Comparison of ENCODE assay signal across 1 cellular context in genomic region chr12:6058481-6059161, GRCh38.
TF ChIP-seq lines count a peak whose summit lies in the region.

No MANE protein-coding gene starts in this region.

TF ChIP-seq in HepG2, 621 proteins besides CTCF, POLR2A, EP300 and RAD21 (continued from another document and continues in another):
- TF ChIP-seq, protein P1, sequence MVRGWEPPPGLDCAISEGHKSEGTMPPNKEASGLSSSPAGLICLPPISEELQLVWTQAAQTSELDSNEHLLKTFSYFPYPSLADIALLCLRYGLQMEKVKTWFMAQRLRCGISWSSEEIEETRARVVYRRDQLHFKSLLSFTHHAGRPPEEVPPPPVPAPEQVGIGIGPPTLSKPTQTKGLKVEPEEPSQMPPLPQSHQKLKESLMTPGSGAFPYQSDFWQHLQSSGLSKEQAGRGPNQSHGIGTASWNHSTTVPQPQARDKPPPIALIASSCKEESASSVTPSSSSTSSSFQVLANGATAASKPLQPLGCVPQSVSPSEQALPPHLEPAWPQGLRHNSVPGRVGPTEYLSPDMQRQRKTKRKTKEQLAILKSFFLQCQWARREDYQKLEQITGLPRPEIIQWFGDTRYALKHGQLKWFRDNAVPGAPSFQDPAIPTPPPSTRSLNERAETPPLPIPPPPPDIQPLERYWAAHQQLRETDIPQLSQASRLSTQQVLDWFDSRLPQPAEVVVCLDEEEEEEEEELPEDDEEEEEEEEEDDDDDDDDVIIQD (CRISPR knock-in tag; IDR thresholded peaks at IDR 0.05; ENCODE audit: low read depth), result no peak
- no peak for TF ChIP-seq ZUFSP (CRISPR knock-in tag; IDR thresholded peaks at IDR 0.05; ENCODE audit: borderline replicate concordance)
- TF ChIP-seq KLF9 (CRISPR knock-in tag; IDR thresholded peaks at IDR 0.05; ENCODE audit: low read depth), result no peak
- TF ChIP-seq, protein P2, sequence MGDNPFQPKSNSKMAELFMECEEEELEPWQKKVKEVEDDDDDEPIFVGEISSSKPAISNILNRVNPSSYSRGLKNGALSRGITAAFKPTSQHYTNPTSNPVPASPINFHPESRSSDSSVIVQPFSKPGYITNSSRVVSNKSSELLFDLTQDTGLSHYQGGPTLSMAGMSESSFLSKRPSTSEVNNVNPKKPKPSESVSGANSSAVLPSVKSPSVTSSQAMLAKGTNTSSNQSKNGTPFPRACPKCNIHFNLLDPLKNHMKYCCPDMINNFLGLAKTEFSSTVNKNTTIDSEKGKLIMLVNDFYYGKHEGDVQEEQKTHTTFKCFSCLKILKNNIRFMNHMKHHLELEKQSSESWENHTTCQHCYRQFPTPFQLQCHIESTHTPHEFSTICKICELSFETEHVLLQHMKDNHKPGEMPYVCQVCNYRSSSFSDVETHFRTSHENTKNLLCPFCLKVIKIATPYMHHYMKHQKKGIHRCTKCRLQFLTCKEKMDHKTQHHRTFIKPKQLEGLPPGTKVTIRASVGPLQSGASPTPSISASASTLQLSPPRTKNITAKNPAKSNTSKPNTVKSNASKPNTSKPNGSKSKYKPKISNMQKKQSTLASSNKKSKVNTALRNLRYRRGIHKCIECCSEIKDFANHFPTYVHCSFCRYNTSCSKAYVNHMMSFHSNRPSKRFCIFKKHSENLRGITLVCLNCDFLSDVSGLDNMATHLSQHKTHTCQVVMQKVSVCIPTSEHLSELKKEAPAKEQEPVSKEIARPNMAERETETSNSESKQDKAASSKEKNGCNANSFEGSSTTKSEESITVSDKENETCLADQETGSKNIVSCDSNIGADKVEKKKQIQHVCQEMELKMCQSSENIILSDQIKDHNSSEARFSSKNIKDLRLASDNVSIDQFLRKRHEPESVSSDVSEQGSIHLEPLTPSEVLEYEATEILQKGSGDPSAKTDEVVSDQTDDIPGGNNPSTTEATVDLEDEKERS (CRISPR knock-in tag; IDR thresholded peaks at IDR 0.05), result peak; percentile 60; the same call in 1 of the 2 replicates
- no peak for TF ChIP-seq REL (CRISPR knock-in tag; conservative IDR thresholded peaks at IDR 0.05)
- no peak for TF ChIP-seq FOXK1 (CRISPR knock-in tag; IDR thresholded peaks at IDR 0.05; ENCODE audit: borderline replicate concordance, low read depth)
- no peak for TF ChIP-seq GATAD1 (CRISPR knock-in tag; IDR thresholded peaks at IDR 0.05)
- peak; percentile 47; the same call in 1 of the 2 replicates for TF ChIP-seq ZNF567 (CRISPR knock-in tag; IDR thresholded peaks at IDR 0.05; ENCODE audit: borderline replicate concordance)
- TF ChIP-seq ZFP36 (IDR thresholded peaks at IDR 0.05; ENCODE audit: borderline replicate concordance, low read depth, low read length, partially characterized antibody), result no peak
- no peak for TF ChIP-seq ZSCAN30 (CRISPR knock-in tag; IDR thresholded peaks at IDR 0.05)
- TF ChIP-seq NR1H2 (CRISPR knock-in tag; IDR thresholded peaks at IDR 0.05; ENCODE audit: borderline replicate concordance, low read depth), result no peak
- no peak for TF ChIP-seq HMG20B (CRISPR knock-in tag; conservative IDR thresholded peaks at IDR 0.05)
- TF ChIP-seq ZFP82 (CRISPR knock-in tag; IDR thresholded peaks at IDR 0.05; ENCODE audit: borderline replicate concordance), result no peak
- no peak for TF ChIP-seq XBP1 (CRISPR knock-in tag; IDR thresholded peaks at IDR 0.05)
- TF ChIP-seq ZNF430 (CRISPR knock-in tag; IDR thresholded peaks at IDR 0.05), result peak; percentile 74; the same call in 1 of the 2 replicates
- peak; percentile 56 for TF ChIP-seq HNF1B (CRISPR knock-in tag; IDR thresholded peaks at IDR 0.05)
- TF ChIP-seq KLF16 (CRISPR knock-in tag; IDR thresholded peaks at IDR 0.05), result no peak
- no peak for TF ChIP-seq ELK4 (CRISPR knock-in tag; IDR thresholded peaks at IDR 0.05; ENCODE audit: borderline replicate concordance)
- TF ChIP-seq MZF1 (CRISPR knock-in tag; IDR thresholded peaks at IDR 0.05; ENCODE audit: borderline replicate concordance), result no peak
- TF ChIP-seq ZNF3 (CRISPR knock-in tag; IDR thresholded peaks at IDR 0.05), result no peak
- no peak for TF ChIP-seq ZNF615 (CRISPR knock-in tag; IDR thresholded peaks at IDR 0.05; ENCODE audit: borderline replicate concordance)
- TF ChIP-seq ZBTB46 (CRISPR knock-in tag; IDR thresholded peaks at IDR 0.05; ENCODE audit: borderline replicate concordance), result no peak
- peak; percentile 19; the same call in 1 of the 2 replicates for TF ChIP-seq JUN (CRISPR knock-in tag; IDR thresholded peaks at IDR 0.05)
- TF ChIP-seq FOXJ3 (CRISPR knock-in tag; IDR thresholded peaks at IDR 0.05; ENCODE audit: borderline replicate concordance), result no peak
- no peak for TF ChIP-seq ZNF530 (CRISPR knock-in tag; IDR thresholded peaks at IDR 0.05; ENCODE audit: low read depth)
- TF ChIP-seq ZGPAT (CRISPR knock-in tag; IDR thresholded peaks at IDR 0.05), result peak; percentile 47; the same call in 1 of the 2 replicates
- peak; percentile 48; the same call in 1 of the 2 replicates for TF ChIP-seq ZNF709 (CRISPR knock-in tag; IDR thresholded peaks at IDR 0.05)
- no peak for TF ChIP-seq PHF5A (CRISPR knock-in tag; IDR thresholded peaks at IDR 0.05; ENCODE audit: low read depth, unreplicated experiment)
- 0 out of 2 replicates have a peak, but pooled peaks have one; percentile 45 for TF ChIP-seq ZNF607 (CRISPR knock-in tag; IDR thresholded peaks at IDR 0.05; ENCODE audit: borderline replicate concordance)
- peak; percentile 58; the same call in 1 of the 2 replicates for TF ChIP-seq DPF2 (CRISPR knock-in tag; IDR thresholded peaks at IDR 0.05; ENCODE audit: borderline replicate concordance, low read depth)
- TF ChIP-seq ZNF775 (CRISPR knock-in tag; IDR thresholded peaks at IDR 0.05; ENCODE audit: borderline replicate concordance), result no peak
- TF ChIP-seq CCAR2 (optimal IDR thresholded peaks at IDR 0.05; ENCODE audit: low read depth, low read length), result no peak
- TF ChIP-seq GATAD2A (CRISPR knock-in tag; IDR thresholded peaks at IDR 0.05), result peak; percentile 66; the same call in 1 of the 2 replicates
- no peak for TF ChIP-seq ZNF143 (CRISPR knock-in tag; IDR thresholded peaks at IDR 0.05)
- no peak for TF ChIP-seq SYNCRIP (IDR thresholded peaks at IDR 0.05; ENCODE audit: insufficient read depth, low read depth, low read length)
- TF ChIP-seq BRCA1 (CRISPR knock-in tag; IDR thresholded peaks at IDR 0.05), result no peak
- no peak for TF ChIP-seq ATF4 (CRISPR knock-in tag; IDR thresholded peaks at IDR 0.05)
- TF ChIP-seq RARG (CRISPR knock-in tag; IDR thresholded peaks at IDR 0.05; ENCODE audit: low read depth), result no peak
- no peak for TF ChIP-seq ZNF792 (CRISPR knock-in tag; IDR thresholded peaks at IDR 0.05)
- no peak for TF ChIP-seq SRF (IDR thresholded peaks at IDR 0.05; ENCODE audit: low read depth, low read length)
- TF ChIP-seq, protein P3, sequence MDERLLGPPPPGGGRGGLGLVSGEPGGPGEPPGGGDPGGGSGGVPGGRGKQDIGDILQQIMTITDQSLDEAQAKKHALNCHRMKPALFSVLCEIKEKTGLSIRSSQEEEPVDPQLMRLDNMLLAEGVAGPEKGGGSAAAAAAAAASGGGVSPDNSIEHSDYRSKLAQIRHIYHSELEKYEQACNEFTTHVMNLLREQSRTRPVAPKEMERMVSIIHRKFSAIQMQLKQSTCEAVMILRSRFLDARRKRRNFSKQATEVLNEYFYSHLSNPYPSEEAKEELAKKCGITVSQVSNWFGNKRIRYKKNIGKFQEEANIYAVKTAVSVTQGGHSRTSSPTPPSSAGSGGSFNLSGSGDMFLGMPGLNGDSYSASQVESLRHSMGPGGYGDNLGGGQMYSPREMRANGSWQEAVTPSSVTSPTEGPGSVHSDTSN (CRISPR knock-in tag; IDR thresholded peaks at IDR 0.05), result no peak
- TF ChIP-seq ARNTL (CRISPR knock-in tag; IDR thresholded peaks at IDR 0.05), result no peak
- no peak for TF ChIP-seq RELA (CRISPR knock-in tag; IDR thresholded peaks at IDR 0.05)
- TF ChIP-seq ZNF12 (CRISPR knock-in tag; IDR thresholded peaks at IDR 0.05), result no peak
- TF ChIP-seq ZNF678 (CRISPR knock-in tag; IDR thresholded peaks at IDR 0.05), result no peak
- no peak for TF ChIP-seq TOPORS (CRISPR knock-in tag; IDR thresholded peaks at IDR 0.05)
- TF ChIP-seq RARA (CRISPR knock-in tag; IDR thresholded peaks at IDR 0.05), result peak; percentile 55
- TF ChIP-seq ZNF891 (CRISPR knock-in tag; IDR thresholded peaks at IDR 0.05), result no peak
- TF ChIP-seq, protein P4, sequence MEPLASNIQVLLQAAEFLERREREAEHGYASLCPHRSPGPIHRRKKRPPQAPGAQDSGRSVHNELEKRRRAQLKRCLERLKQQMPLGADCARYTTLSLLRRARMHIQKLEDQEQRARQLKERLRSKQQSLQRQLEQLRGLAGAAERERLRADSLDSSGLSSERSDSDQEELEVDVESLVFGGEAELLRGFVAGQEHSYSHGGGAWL (CRISPR knock-in tag; IDR thresholded peaks at IDR 0.05), result 0 out of 2 replicates have a peak, but pooled peaks have one; percentile 36
- TF ChIP-seq KAT8 (CRISPR knock-in tag; IDR thresholded peaks at IDR 0.05), result peak; percentile 51; the same call in 1 of the 2 replicates
- TF ChIP-seq HOXA9 (CRISPR knock-in tag; IDR thresholded peaks at IDR 0.05; ENCODE audit: borderline replicate concordance), result no peak
- no peak for TF ChIP-seq NFYC (CRISPR knock-in tag; IDR thresholded peaks at IDR 0.05)
- TF ChIP-seq GTF3A (CRISPR knock-in tag; conservative IDR thresholded peaks at IDR 0.05), result no peak
- TF ChIP-seq SIX1 (CRISPR knock-in tag; IDR thresholded peaks at IDR 0.05; ENCODE audit: borderline replicate concordance), result no peak
- TF ChIP-seq, protein P5, sequence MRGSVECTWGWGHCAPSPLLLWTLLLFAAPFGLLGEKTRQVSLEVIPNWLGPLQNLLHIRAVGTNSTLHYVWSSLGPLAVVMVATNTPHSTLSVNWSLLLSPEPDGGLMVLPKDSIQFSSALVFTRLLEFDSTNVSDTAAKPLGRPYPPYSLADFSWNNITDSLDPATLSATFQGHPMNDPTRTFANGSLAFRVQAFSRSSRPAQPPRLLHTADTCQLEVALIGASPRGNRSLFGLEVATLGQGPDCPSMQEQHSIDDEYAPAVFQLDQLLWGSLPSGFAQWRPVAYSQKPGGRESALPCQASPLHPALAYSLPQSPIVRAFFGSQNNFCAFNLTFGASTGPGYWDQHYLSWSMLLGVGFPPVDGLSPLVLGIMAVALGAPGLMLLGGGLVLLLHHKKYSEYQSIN (CRISPR knock-in tag; IDR thresholded peaks at IDR 0.05; ENCODE audit: borderline replicate concordance), result no peak
- TF ChIP-seq EHMT2 (IDR thresholded peaks at IDR 0.05; ENCODE audit: borderline replicate concordance, low read depth, low read length), result no peak
- TF ChIP-seq ZFY (CRISPR knock-in tag; IDR thresholded peaks at IDR 0.05), result 0 out of 2 replicates have a peak, but pooled peaks have one; percentile 30
